ENCODE assay signal across 19 cellular contexts in genomic region chr17:8063761-8064589, GRCh38. TPM values are rescaled to one million over a fixed set of nuclear protein-coding genes. Genes with fewer than 3 reads are reported as not detected.
DNase-seq lines count a peak whose midpoint lies in the region; ATAC-seq and TF ChIP-seq lines count a peak whose summit lies in the region.
"Had no signal": no experiment of that assay in that cellular context is flagged by ENCODE, and none has a peak within 500 bp of the region (broad histone marks: within the 10 kb centered on the region; RNA-seq: fewer than 3 reads in every experiment).

No MANE protein-coding gene starts in this region.

- H3K27ac ChIP-seq in colonic mucosa, result no peak overlapping the region
- H3K27ac ChIP-seq in mucosa of rectum (ENCODE audit: low read depth in 2 of 2, low read length in 2 of 2), result no peak overlapping the region
- H3K27ac ChIP-seq: epithelial cell of prostate, RWPE1, skin epidermis had no signal

- ATAC-seq in GM21381 (IDR thresholded peaks at IDR 0.05; ENCODE audit: unreplicated experiment) (no peak), GM18498 (IDR thresholded peaks at IDR 0.05; ENCODE audit: unreplicated experiment) (no peak), HG03378 (IDR thresholded peaks at IDR 0.05; ENCODE audit: unreplicated experiment) (no peak)

- peak; percentile 81 for DNase-seq in H7
- DNase-seq in colonic mucosa, result no peak
- DNase-seq: activated CD4-positive, alpha-beta memory T cell treated with anti-CD3 and anti-CD28 coated beads for 36 hours; activated T-cell treated with anti-CD3 and anti-CD28 coated beads, Interleukin-2, amount 50 U/mL, for 1 hour; dermis blood vessel endothelial cell; foreskin melanocyte; naive B cell; stimulated activated CD4-positive, alpha-beta T cell treated with anti-CD3 and anti-CD28 coated beads, Interleukin-4, amount 100 ng/mL, for 24 hours; SW 1271 had no signal

- TF ChIP-seq CTCF in colonic mucosa (IDR thresholded peaks at IDR 0.05), result no peak

- H3K27me3 ChIP-seq in H7 (ENCODE audit: control insufficient read depth, insufficient read depth, low read length) (peaks cover 51% of the 10 kb centered on the region), colonic mucosa (peaks cover 19% of the 10 kb centered on the region), mucosa of rectum (ENCODE audit: control insufficient read depth in 2 of 2, insufficient read depth in 2 of 2, low read length in 2 of 2) (peaks cover 11 to 18% of the 10 kb centered on the region in 2 donors)

- intact Hi-C loops in colonic mucosa (cut with DNase I), result no loop called here

- H3K4me3 ChIP-seq in H7 (ENCODE audit: insufficient read depth, low read depth, low read length) (peak overlapping the region; percentile 24), colonic mucosa (peak overlapping the region; percentile 20), mucosa of rectum (ENCODE audit: low read length in 2 of 2) (peak overlapping the region; percentile 69 to 73)
- H3K4me3 ChIP-seq: skin epidermis had no signal

- H3K36me3 ChIP-seq in H7 (replicated peaks; ENCODE audit: control insufficient read depth, insufficient read depth, low read length) (no peaks in the 10 kb centered on the region), colonic mucosa (no peaks in the 10 kb centered on the region), mucosa of rectum (ENCODE audit: control insufficient read depth in 2 of 2, insufficient read depth in 2 of 2, low read length in 2 of 2) (no peaks in the 10 kb centered on the region)

- H3K9me3 ChIP-seq in colonic mucosa (no peaks in the 10 kb centered on the region), mucosa of rectum (ENCODE audit: control insufficient read depth in 2 of 2, low read length in 2 of 2) (no peaks in the 10 kb centered on the region)

- H3K4me1 ChIP-seq in colonic mucosa (peaks cover 6% of the 10 kb centered on the region), mucosa of rectum (ENCODE audit: control insufficient read depth in 2 of 2, insufficient read depth in 2 of 2, low read length in 2 of 2) (peaks cover 12 to 22% of the 10 kb centered on the region in 2 donors)

- H3K9ac ChIP-seq in colonic mucosa (ENCODE audit: low read depth in 2 of 2, low read length in 2 of 2), result no peak overlapping the region
- peak overlapping the region in 1 of 2 donors; percentile 68 for H3K9ac ChIP-seq in mucosa of rectum (ENCODE audit: low read depth in 1 of 2, low read length in 2 of 2)

RNA-seq across cellular contexts. Expression of gene ALOX12B, which starts 23.5 kb away (rescaled TPM):
- total RNA-seq in H7 (2014; rRNA removed; shearing (Covaris generic)), result not detected in 2 replicates
- under 1 TPM; 0.48 to 0.69 TPM for total RNA-seq in colonic mucosa
- total RNA-seq: Daoy, dermis blood vessel endothelial cell, temporal lobe had no signal

RNA-seq across cellular contexts. Expression of gene ALOX15B, which starts 25.1 kb away (rescaled TPM):
- not detected in 2 replicates for total RNA-seq in H7 (2014; rRNA removed; shearing (Covaris generic))
- total RNA-seq in colonic mucosa, result under 1 TPM; 0.52 to 0.56 TPM
- total RNA-seq: activated CD4-positive, alpha-beta memory T cell treated with anti-CD3 and anti-CD28 coated beads for 36 hours; Daoy; dermis blood vessel endothelial cell; temporal lobe had no signal

RNA-seq across cellular contexts. Expression of gene ALOXE3, which starts 54.3 kb away (rescaled TPM):
- not detected in 2 replicates for total RNA-seq in H7 (2014; rRNA removed; shearing (Covaris generic))
- not detected for total RNA-seq in colonic mucosa
- total RNA-seq: Daoy, dermis blood vessel endothelial cell had no signal

RNA-seq across cellular contexts. Expression of gene HES7, which starts 59.9 kb away (rescaled TPM):
- total RNA-seq in H7 (2014; rRNA removed; shearing (Covaris generic)), result 1.3 and 2.1 TPM in 2 replicates
- not detected for total RNA-seq in colonic mucosa
- total RNA-seq: dermis blood vessel endothelial cell, lower leg skin had no signal

Comparison
In these comparisons a context has a peak if more than half of its experiments do, and no peak if none do; other contexts are left out.
1. H3K4me3 ChIP-seq: peak in every context shown above with its lines; median percentile 71 in mucosa of rectum; 24 in H7; 20 in colonic mucosa.